In the genomic region with DNA sequence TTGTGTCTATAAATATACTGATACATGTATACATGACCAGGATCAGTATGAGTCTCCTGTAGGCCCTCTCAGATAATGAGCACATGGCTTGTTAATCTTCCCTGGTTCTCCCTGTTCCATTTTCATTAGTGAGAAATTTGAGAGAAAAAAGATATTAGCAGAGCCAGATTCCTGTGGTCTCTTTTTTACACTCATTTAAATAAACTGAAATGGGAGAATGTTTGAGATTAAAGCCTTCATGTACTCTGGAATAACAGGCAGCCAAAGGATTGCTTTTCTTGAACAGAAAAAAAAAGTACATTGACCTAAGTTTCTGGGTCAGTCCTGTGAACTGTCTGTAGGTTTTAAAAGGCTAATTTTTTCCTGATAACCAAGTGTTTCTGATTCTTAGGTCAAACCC, we compare ENCODE assay signal across 25 cellular contexts.
"Had no signal": no experiment of that assay in that cellular context is flagged by ENCODE, and none has a peak within 500 bp of the region (broad histone marks: within the 10 kb centered on the region; RNA-seq: fewer than 3 reads in every experiment).

No MANE protein-coding gene starts in this region.

- H3K27me3 ChIP-seq: brain microvascular endothelial cell, MG63, Peyer's patch had no signal

- H3K4me3 Mint-ChIP-seq: activated CD4-positive, alpha-beta memory T cell treated with anti-CD3 and anti-CD28 coated beads, Interleukin-2, amount 10 ng/mL, durations not matched to agents 7 days and 5 days; activated CD4-positive, alpha-beta T cell treated with anti-CD3 and anti-CD28 coated beads for 36 hours; activated naive CD4-positive, alpha-beta T cell treated with anti-CD3 and anti-CD28 coated beads, Interleukin-2, amount 10 ng/mL, durations not matched to agents 7 days and 5 days; activated naive CD8-positive, alpha-beta T cell treated with anti-CD3 and anti-CD28 coated beads for 36 hours; activated T-cell treated with anti-CD3 and anti-CD28 coated beads, Interleukin-2, amount 50 U/mL, for 72 hours had no signal

- H3K9me3 Mint-ChIP-seq: activated CD4-positive, alpha-beta memory T cell treated with anti-CD3 and anti-CD28 coated beads, Interleukin-2, amount 10 ng/mL, durations not matched to agents 7 days and 5 days; activated naive CD4-positive, alpha-beta T cell treated with anti-CD3 and anti-CD28 coated beads, Interleukin-2, amount 10 ng/mL, durations not matched to agents 7 days and 5 days; activated naive CD8-positive, alpha-beta T cell treated with anti-CD3 and anti-CD28 coated beads for 36 hours; activated T-cell treated with anti-CD3 and anti-CD28 coated beads, Interleukin-2, amount 50 U/mL, for 72 hours; activated T-helper 2 cell treated with anti-CD3 and anti-CD28 coated beads, Interferon-gamma antibody, Interleukin-2, Interleukin-4, amounts not matched to agents 10 μg/mL and 5 μg/mL and 100 μg/mL, durations not matched to agents 14 hours and 24 hours and 36 hours had no signal

- H3K9me3 ChIP-seq: MG63, Peyer's patch had no signal

- H3K4me3 ChIP-seq: MG63, Peyer's patch had no signal

- H3K27ac Mint-ChIP-seq: activated CD4-positive, alpha-beta memory T cell treated with anti-CD3 and anti-CD28 coated beads, Interleukin-2, amount 10 ng/mL, durations not matched to agents 7 days and 5 days; activated CD4-positive, alpha-beta T cell treated with anti-CD3 and anti-CD28 coated beads for 36 hours; activated naive CD4-positive, alpha-beta T cell treated with anti-CD3 and anti-CD28 coated beads, Interleukin-2, amount 10 ng/mL, durations not matched to agents 7 days and 5 days; activated naive CD8-positive, alpha-beta T cell treated with anti-CD3 and anti-CD28 coated beads for 36 hours; activated T-cell treated with anti-CD3 and anti-CD28 coated beads, Interleukin-2, amount 50 U/mL, for 72 hours; activated T-helper 2 cell treated with anti-CD3 and anti-CD28 coated beads, Interferon-gamma antibody, Interleukin-2, Interleukin-4, amounts not matched to agents 10 μg/mL and 5 μg/mL and 100 μg/mL, durations not matched to agents 14 hours and 24 hours and 36 hours had no signal

- ATAC-seq: activated CD4-positive, alpha-beta T cell treated with anti-CD3 and anti-CD28 coated beads for 36 hours; activated T-cell treated with anti-CD3 and anti-CD28 coated beads, Interleukin-2, amount 50 U/mL, for 72 hours had no signal

- DNase-seq: activated CD4-positive, alpha-beta memory T cell treated with anti-CD3 and anti-CD28 coated beads, Interleukin-2, amount 10 ng/mL, durations not matched to agents 7 days and 5 days; activated CD4-positive, alpha-beta T cell treated with anti-CD3 and anti-CD28 coated beads for 36 hours; activated CD4-positive, alpha-beta T cell treated with anti-CD3 and anti-CD28 coated beads, Interleukin-2, amount 50 U/mL, for 1 hour; activated CD8-positive, alpha-beta memory T cell treated with anti-CD3 and anti-CD28 coated beads, Interleukin-2, amount 50 U/mL, for 4 hours; activated gamma-delta T cell treated with Interleukin-2 at 50 U/mL for 16 hours; activated naive CD4-positive, alpha-beta T cell treated with anti-CD3 and anti-CD28 coated beads, Interleukin-2, amount 10 ng/mL, durations not matched to agents 7 days and 5 days; activated naive CD8-positive, alpha-beta T cell treated with anti-CD3 and anti-CD28 coated beads for 36 hours; activated T-cell treated with anti-CD3 and anti-CD28 coated beads, Interleukin-2, amount 50 U/mL, for 72 hours; anterior cingulate cortex; brain microvascular endothelial cell; cerebellar nuclear complex; MG63; NCI-H1105; NCI-H1436; NCI-H1694 treated with DMSO at 0.1 percent for 48 hours; NCI-H2081; NCI-H510A treated with DMSO at 0.1 percent for 48 hours; NCI-H69; NK-92 treated with Interleukin-12 subunit alpha and Interleukin-12 subunit beta, amount 100 ng/mL, for 24 hours; Peyer's patch; SHP77; T-helper 1 cell; WERI-Rb-1 had no signal

- H3K36me3 ChIP-seq: brain microvascular endothelial cell, Peyer's patch had no signal

- H3K27ac ChIP-seq: brain microvascular endothelial cell, Peyer's patch, RWPE1, WERI-Rb-1 had no signal

- H3K27me3 Mint-ChIP-seq: activated CD4-positive, alpha-beta memory T cell treated with anti-CD3 and anti-CD28 coated beads, Interleukin-2, amount 10 ng/mL, durations not matched to agents 7 days and 5 days; activated CD4-positive, alpha-beta T cell treated with anti-CD3 and anti-CD28 coated beads for 36 hours; activated naive CD4-positive, alpha-beta T cell treated with anti-CD3 and anti-CD28 coated beads, Interleukin-2, amount 10 ng/mL, durations not matched to agents 7 days and 5 days; activated naive CD8-positive, alpha-beta T cell treated with anti-CD3 and anti-CD28 coated beads for 36 hours had no signal

- H3K4me1 Mint-ChIP-seq: activated CD4-positive, alpha-beta memory T cell treated with anti-CD3 and anti-CD28 coated beads, Interleukin-2, amount 10 ng/mL, durations not matched to agents 7 days and 5 days; activated CD4-positive, alpha-beta T cell treated with anti-CD3 and anti-CD28 coated beads for 36 hours; activated naive CD4-positive, alpha-beta T cell treated with anti-CD3 and anti-CD28 coated beads, Interleukin-2, amount 10 ng/mL, durations not matched to agents 7 days and 5 days; activated naive CD8-positive, alpha-beta T cell treated with anti-CD3 and anti-CD28 coated beads for 36 hours had no signal
